Comparison of ENCODE assay signal across 23 cellular contexts in the genomic region with DNA sequence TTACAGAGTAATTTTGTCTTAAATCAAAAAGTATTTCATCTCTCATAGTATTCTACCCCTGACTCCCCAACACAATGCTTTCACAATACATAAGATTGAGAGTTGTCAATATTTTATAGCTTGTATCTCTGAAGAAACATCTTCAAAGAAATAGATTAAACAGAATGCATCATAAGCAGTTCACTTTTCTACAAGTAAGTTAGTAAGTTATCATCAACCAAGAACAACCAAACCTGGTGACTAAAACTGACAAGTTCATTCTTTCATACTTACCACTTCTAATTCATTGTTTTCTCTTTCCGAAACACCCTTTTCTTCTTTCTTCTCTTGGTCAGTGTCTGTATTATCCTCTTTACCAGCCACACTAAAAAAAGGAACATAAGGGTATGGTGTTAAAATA.
"Had no signal": no experiment of that assay in that cellular context is flagged by ENCODE, and none has a peak within 500 bp of the region (broad histone marks: within the 10 kb centered on the region; RNA-seq: fewer than 3 reads in every experiment).

No MANE protein-coding gene starts in this region.

- DNase-seq: islet precursor cell; left ventricle myocardium inferior; mesendoderm; naive B cell; nucleus accumbens; pancreas; posterior cingulate gyrus; retina; right cardiac atrium; stimulated activated CD4-positive, alpha-beta T cell treated with anti-CD3 and anti-CD28 coated beads, Interleukin-12 subunit alpha, Interleukin-12 subunit beta, amount 100 ng/mL, for 4 hours; stimulated activated CD4-positive, alpha-beta T cell treated with anti-CD3 and anti-CD28 coated beads, Interleukin-15, amount 100 ng/mL, for 24 hours; stimulated activated CD4-positive, alpha-beta T cell treated with anti-CD3 and anti-CD28 coated beads, Interleukin-2, amount 100 ng/mL, for 24 hours; stimulated activated CD4-positive, alpha-beta T cell treated with anti-CD3 and anti-CD28 coated beads, Interleukin-4, amount 100 ng/mL, for 1 hour; stimulated activated naive CD4-positive, alpha-beta T cell; stomach; testis; thyroid gland; transverse colon; upper lobe of left lung had no signal

- H3K36me3 Mint-ChIP-seq: naive B cell had no signal

- H3K27me3 Mint-ChIP-seq: naive B cell had no signal

- H3K27ac Mint-ChIP-seq: mesothelial cell of epicardium, naive B cell, nephron had no signal

- ATAC-seq: right cardiac atrium, sciatic nerve had no signal

- H3K4me3 Mint-ChIP-seq: mesothelial cell of epicardium, naive B cell, nephron, neural crest cell had no signal

- H3K4me1 Mint-ChIP-seq: mesothelial cell of epicardium, naive B cell, nephron, neural crest cell had no signal

- H3K9me3 Mint-ChIP-seq: mesothelial cell of epicardium, naive B cell, nephron, neural crest cell had no signal
